ENCODE assay signal across 8 cellular contexts in the genomic region with DNA sequence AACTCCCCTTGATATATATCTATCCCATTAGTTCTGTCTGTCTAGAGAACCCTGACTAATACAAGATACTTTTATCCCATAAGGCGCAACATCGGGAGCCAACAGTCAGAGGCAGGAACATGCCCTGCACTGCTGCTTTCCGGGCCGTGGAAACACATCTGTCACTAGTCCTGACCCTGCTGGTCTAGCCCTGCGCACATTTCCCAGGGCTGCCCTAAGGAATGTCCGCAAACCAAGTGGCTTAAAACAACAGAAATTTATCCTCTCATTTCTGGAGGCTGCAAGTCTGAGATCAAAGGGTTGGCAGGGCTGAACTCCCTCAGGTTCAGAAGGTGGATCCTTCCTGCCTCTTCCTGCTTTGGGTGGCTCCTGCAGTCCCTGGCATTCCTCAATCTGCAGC.
"Had no signal": no experiment of that assay in that cellular context is flagged by ENCODE, and none has a peak within 500 bp of the region (broad histone marks: within the 10 kb centered on the region; RNA-seq: fewer than 3 reads in every experiment).

No MANE protein-coding gene starts in this region.

- ATAC-seq: HepG2, K562 had no signal

- H3K27ac ChIP-seq: HL-60, KMS-11 had no signal

- H3K4me3 ChIP-seq: K562 had no signal

- H3K4me3 Mint-ChIP-seq: IgD-negative memory B cell had no signal

- DNase-seq: IMR-90, KBM-7, KG1 had no signal

- H3K36me3 Mint-ChIP-seq: IgD-negative memory B cell had no signal

- H3K27ac Mint-ChIP-seq: IgD-negative memory B cell had no signal
